8 cellular contexts compared by ENCODE assay signal in genomic region chr22:30717331-30717921, GRCh38. TPM values are rescaled to one million over a fixed set of nuclear protein-coding genes. Genes with fewer than 3 reads are reported as not detected.
A peak's percentile ranks its signal among the peaks of the same experiment; 100 is the strongest.
DNase-seq lines count a peak whose midpoint lies in the region; TF ChIP-seq lines count a peak whose summit lies in the region.
"Had no signal": no experiment of that assay in that cellular context is flagged by ENCODE, and none has a peak within 500 bp of the region (broad histone marks: within the 10 kb centered on the region; RNA-seq: fewer than 3 reads in every experiment).

No MANE protein-coding gene starts in this region.

- H3K4me1 ChIP-seq in ascending aorta, result no peaks in the 10 kb centered on the region
- H3K4me1 ChIP-seq: gastroesophageal sphincter had no signal

- no peak overlapping the region for H3K27ac ChIP-seq in ascending aorta
- H3K27ac ChIP-seq: gastroesophageal sphincter had no signal

- H3K4me3 ChIP-seq in epithelial cell of proximal tubule (ENCODE audit: low read depth, low read length) (no peak overlapping the region), ascending aorta (no peak overlapping the region)
- H3K4me3 ChIP-seq: gastroesophageal sphincter had no signal

- no peaks in the 10 kb centered on the region for H3K9me3 ChIP-seq in ascending aorta
- H3K9me3 ChIP-seq: gastroesophageal sphincter had no signal

- no peak for TF ChIP-seq CTCF in epithelial cell of proximal tubule (conservative IDR thresholded peaks at IDR 0.05; ENCODE audit: low read depth, low read length)
- no peak for TF ChIP-seq CTCF in ascending aorta (IDR thresholded peaks at IDR 0.05)

- DNase-seq in GM03348 (ENCODE audit: low spot score) (peak; percentile 66), RKO (ENCODE audit: low spot score) (peak; percentile 97), epithelial cell of proximal tubule (ENCODE audit: low read depth) (peak; percentile 16), renal cortical epithelial cell (ENCODE audit: low read depth) (peak; percentile 54), ascending aorta (ENCODE audit: low spot score in 2 of 2) (no peak), NCI-H187 treated with DMSO at 0.1 percent for 48 hours (lab: John Stamatoyannopoulos, UW) (no peak), SKM-1 (lab: John Stamatoyannopoulos, UW; ENCODE audit: unreplicated experiment) (no peak)

- no peaks in the 10 kb centered on the region for H3K27me3 ChIP-seq in ascending aorta
- H3K27me3 ChIP-seq: gastroesophageal sphincter had no signal

- H3K36me3 ChIP-seq in ascending aorta, result no peaks in the 10 kb centered on the region
- H3K36me3 ChIP-seq: gastroesophageal sphincter had no signal

- intact Hi-C loops in ascending aorta (cut with DNase I), result no loop called here

RNA-seq across cellular contexts. Expression of gene OSBP2, which starts 22.8 kb away (rescaled TPM):
- total RNA-seq in epithelial cell of proximal tubule (1.3 and 1.7 TPM in 2 replicates), renal cortical epithelial cell (1.4 and 1.5 TPM in 2 replicates), ascending aorta (0.53 TPM)

RNA-seq across cellular contexts. Expression of gene DUSP18, which starts 49.8 kb away (rescaled TPM):
- 5.2 and 11.5 TPM in 2 replicates for total RNA-seq in epithelial cell of proximal tubule
- total RNA-seq in renal cortical epithelial cell, result 8.2 and 19.5 TPM in 2 replicates
- 0.21 TPM for total RNA-seq in ascending aorta

Comparison
In these comparisons a context has a peak if more than half of its experiments do, and no peak if none do; other contexts are left out.
1. DNase-seq: peak in GM03348 (single experiment), RKO (single experiment), epithelial cell of proximal tubule (single experiment) and renal cortical epithelial cell (single experiment); none in ascending aorta (0 of 2), NCI-H187 treated with DMSO at 0.1 percent for 48 hours (single experiment) and SKM-1 (single experiment).